9 cellular contexts compared by ENCODE assay signal in genomic region chr9:88075966-88076285, GRCh38.
DNase-seq lines count a peak whose midpoint lies in the region; ATAC-seq and TF ChIP-seq lines count a peak whose summit lies in the region.
"Had no signal": no experiment of that assay in that cellular context is flagged by ENCODE, and none has a peak within 500 bp of the region (broad histone marks: within the 10 kb centered on the region; RNA-seq: fewer than 3 reads in every experiment).

No MANE protein-coding gene starts in this region.

- H3K9me3 ChIP-seq in heart right ventricle: no peaks in the 10 kb centered on the region
- no peaks in the 10 kb centered on the region for H3K9me3 ChIP-seq in mononuclear cell (ENCODE audit: low read depth, low read length)
- H3K9me3 ChIP-seq in aorta (ENCODE audit: control insufficient read depth, low read length): no peaks in the 10 kb centered on the region

- H3K27ac ChIP-seq in heart right ventricle: peak overlapping the region in 3 of 10 donors; percentile 0 to 76 (median 74)
- no peak overlapping the region for H3K27ac ChIP-seq in aorta (ENCODE audit: low read depth in 1 of 2, low read length in 2 of 2)
- H3K27ac ChIP-seq: SK-N-MC had no signal

- peaks cover 4 to 17% (median 14%) of the 10 kb centered on the region in 9 donors for H3K4me1 ChIP-seq in heart right ventricle
- peaks cover 8% of the 10 kb centered on the region for H3K4me1 ChIP-seq in mononuclear cell (ENCODE audit: insufficient read depth, low read length)
- no peaks in the 10 kb centered on the region for H3K4me1 ChIP-seq in aorta (ENCODE audit: control insufficient read depth in 1 of 2, insufficient read depth in 2 of 2, low read length in 2 of 2)

- H3K36me3 ChIP-seq in heart right ventricle: no peaks in the 10 kb centered on the region
- H3K36me3 ChIP-seq in aorta (ENCODE audit: control insufficient read depth in 1 of 2, insufficient read depth in 2 of 2, low read length in 1 of 2): no peaks in the 10 kb centered on the region

- peak overlapping the region; percentile 24 to 63 (median 59) for H3K4me3 ChIP-seq in heart right ventricle
- H3K4me3 ChIP-seq in cardiac fibroblast (replicated peaks in 1 of 2; ENCODE audit: low read depth in 2 of 2, low read length in 2 of 2): peak overlapping the region; percentile 58 to 59
- peak overlapping the region; percentile 16 for H3K4me3 ChIP-seq in mononuclear cell (ENCODE audit: low read length)
- peak overlapping the region; percentile 13 to 47 for H3K4me3 ChIP-seq in aorta (ENCODE audit: low read length in 2 of 2)
- H3K4me3 ChIP-seq: SK-N-MC had no signal

- H3K27me3 ChIP-seq in heart right ventricle (peaks cover 0 to 56% (median 20%) of the 10 kb centered on the region in 7 donors), mononuclear cell (ENCODE audit: insufficient read depth, low read length) (peaks cover 30% of the 10 kb centered on the region), aorta (ENCODE audit: control insufficient read depth in 1 of 2, insufficient read depth in 2 of 2, low read length in 1 of 2) (no peaks in the 10 kb centered on the region)

- intact Hi-C loops in heart right ventricle (cut with DNase I): no loop called here
- intact Hi-C loops in left cardiac atrium (cut with DNase I): loop anchor here in 1 of 2 donors (10.0 kb wide), 1 partner anchor 499 kb away; no protein-coding TSS in a partner anchor
- intact Hi-C loops in aorta (cut with DNase I): loop anchor here in 1 of 2 donors (10.0 kb wide), 1 partner anchor 309 kb away; the partner anchor contains the start of gene SPIN1

- DNase-seq in heart right ventricle (no peak), left cardiac atrium (no peak), cardiac fibroblast (ENCODE audit: low read depth in 2 of 2) (no peak), aorta (no peak), NCI-H1048 (lab: John Stamatoyannopoulos, UW) (no peak)
- no peak for DNase-seq in activated CD8-positive, alpha-beta memory T cell treated with anti-CD3 and anti-CD28 coated beads, Interleukin-2, amount 50 U/mL, for 4 hours

- ATAC-seq in heart right ventricle (no peak), left cardiac atrium (no peak), aorta (ENCODE audit: low FRiP score) (no peak), GM18861 (IDR thresholded peaks at IDR 0.05; ENCODE audit: unreplicated experiment) (no peak)

- TF ChIP-seq CTCF in heart right ventricle (IDR thresholded peaks at IDR 0.05): peak in 1 of 9 donors; percentile 8
- peak; percentile 29 for TF ChIP-seq CTCF in cardiac fibroblast (IDR thresholded peaks at IDR 0.05; ENCODE audit: low read depth, low read length)

- 1 to 2% methylated on average over 12 of the region's 12 CpGs for WGBS in heart right ventricle, 2 donors
- WGBS in aorta, 2 donors: 1% methylated on average over 12 of the region's 12 CpGs
